ENCODE assay signal across 8 cellular contexts in genomic region chr14:20412876-20413784, GRCh38. TPM values are rescaled to one million over a fixed set of nuclear protein-coding genes. Genes with fewer than 3 reads are reported as not detected.
DNase-seq lines count a peak whose midpoint lies in the region; ATAC-seq and TF ChIP-seq lines count a peak whose summit lies in the region.

Gene TEP1 (minus strand): TSS chr14:20413501. CDS start chr14:20408439, 5,062 bp downstream.

- CTCF ChIA-PET in activated CD4-positive, alpha-beta T cell treated with anti-CD3 and anti-CD28 coated beads, Interleukin-2, amount 10 ng/mL, durations not matched to agents 7 days and 5 days (lab: Charles Lee), result interaction anchor here (1.1 to 1.5 kb wide), 5 partner anchors 10 to 194 kb away, joined by 3 to 6 read pairs (median 3); no protein-coding TSS in a partner anchor

- POLR2A ChIA-PET in activated CD4-positive, alpha-beta T cell treated with anti-CD3 and anti-CD28 coated beads, Interleukin-2, amount 10 ng/mL, durations not matched to agents 7 days and 5 days (lab: Charles Lee), result interaction anchor here (0.6 to 2.2 kb wide), 2 partner anchors 42 to 70 kb away, joined by 3 to 9 read pairs; partner anchors contain the start of genes APEX1, OSGEP and PARP2

- H3K27me3 Mint-ChIP-seq in activated CD4-positive, alpha-beta T cell treated with anti-CD3 and anti-CD28 coated beads, Interleukin-2, amount 10 ng/mL, durations not matched to agents 7 days and 5 days, result no peaks in the 10 kb centered on the region

- TF ChIP-seq POLR2A in GM19193 (IDR thresholded peaks at IDR 0.05; ENCODE audit: extremely low read depth, insufficient read depth, insufficient read length), result peak; percentile 82

- peaks cover 47% of the 10 kb centered on the region for H3K4me1 Mint-ChIP-seq in activated CD4-positive, alpha-beta T cell treated with anti-CD3 and anti-CD28 coated beads, Interleukin-2, amount 10 ng/mL, durations not matched to agents 7 days and 5 days

- H3K4me3 Mint-ChIP-seq in activated CD4-positive, alpha-beta T cell treated with anti-CD3 and anti-CD28 coated beads, Interleukin-2, amount 10 ng/mL, durations not matched to agents 7 days and 5 days, result peak within 1 kb of the TSS; percentile 94

- ATAC-seq in HG03457 (IDR thresholded peaks at IDR 0.05; ENCODE audit: unreplicated experiment), result peak; percentile 58

- peak within 1 kb of the TSS; percentile 92 for H3K27ac Mint-ChIP-seq in activated CD4-positive, alpha-beta T cell treated with anti-CD3 and anti-CD28 coated beads, Interleukin-2, amount 10 ng/mL, durations not matched to agents 7 days and 5 days

- H3K36me3 Mint-ChIP-seq in activated CD4-positive, alpha-beta T cell treated with anti-CD3 and anti-CD28 coated beads, Interleukin-2, amount 10 ng/mL, durations not matched to agents 7 days and 5 days (ENCODE audit: low read depth), result peaks cover 4% of the 10 kb centered on the region

- H3K9me3 Mint-ChIP-seq in activated CD4-positive, alpha-beta T cell treated with anti-CD3 and anti-CD28 coated beads, Interleukin-2, amount 10 ng/mL, durations not matched to agents 7 days and 5 days, result no peaks in the 10 kb centered on the region

- DNase-seq in AML-193 (lab: John Stamatoyannopoulos, UW) (peak; percentile 63 to 67), NCI-H526 (lab: John Stamatoyannopoulos, UW) (peak; percentile 62 to 91), dedifferentiated amniotic fluid mesenchymal stem cell (ENCODE audit: extremely low spot score) (peak; percentile 74), left kidney (ENCODE audit: low read depth, low spot score) (peak; percentile 95)
- DNase-seq in activated CD4-positive, alpha-beta T cell treated with anti-CD3 and anti-CD28 coated beads, Interleukin-2, amount 10 ng/mL, durations not matched to agents 7 days and 5 days, result peak; percentile 78
- DNase-seq in stimulated activated CD4-positive, alpha-beta T cell treated with anti-CD3 and anti-CD28 coated beads, Interleukin-1b, Interleukin-23, amount 100 ng/mL, for 4 hours (ENCODE audit: low read depth in 2 of 2), result peak; percentile 50 to 68

RNA-seq across cellular contexts. Expression of gene TEP1, which starts in this region (rescaled TPM):
- 10 to 100 TPM; 38.1 to 42.9 TPM for total RNA-seq in activated CD4-positive, alpha-beta T cell treated with anti-CD3 and anti-CD28 coated beads, Interleukin-2, amount 10 ng/mL, durations not matched to agents 7 days and 5 days

Comparison
In these comparisons a context has a peak if more than half of its experiments do, and no peak if none do; other contexts are left out.
1. Peak in every context shown above with its lines: DNase-seq and ATAC-seq.